In genomic region chr6:26394289-26394688, GRCh38 we compare ENCODE assay signal across 8 cellular contexts. TPM values are rescaled to one million over a fixed set of nuclear protein-coding genes. Genes with fewer than 3 reads are reported as not detected.
A peak's percentile ranks its signal among the peaks of the same experiment; 100 is the strongest.
DNase-seq lines count a peak whose midpoint lies in the region; ATAC-seq, FAIRE-seq and TF ChIP-seq lines count a peak whose summit lies in the region.
"Had no signal": no experiment of that assay in that cellular context is flagged by ENCODE, and none has a peak within 500 bp of the region (broad histone marks: within the 10 kb centered on the region; RNA-seq: fewer than 3 reads in every experiment).

No MANE protein-coding gene starts in this region.

- TF ChIP-seq CTCF in A549 (IDR thresholded peaks at IDR 0.05) (no peak), epithelial cell of esophagus (IDR thresholded peaks at IDR 0.05; ENCODE audit: insufficient read depth, low read depth, low read length, missing control alignments) (no peak)

- POLR2A ChIA-PET in A549 (lab: Yijun Ruan, JAX): no interaction called here
- POLR2A ChIA-PET in activated CD4-positive, alpha-beta T cell treated with anti-CD3 and anti-CD28 coated beads, Interleukin-2, amount 10 ng/mL, durations not matched to agents 7 days and 5 days (lab: Charles Lee): no interaction called here

- DNase-seq in A549 (ENCODE audit: low read depth in 1 of 2, low spot score in 1 of 2): peak in 1 of 2 experiments; percentile 55
- DNase-seq in LHCN-M2 (ENCODE audit: low read depth): peak; percentile 93
- peak; percentile 90 for DNase-seq in epithelial cell of esophagus (ENCODE audit: low read depth)
- no peak for DNase-seq in activated CD4-positive, alpha-beta T cell treated with anti-CD3 and anti-CD28 coated beads for 4 hours
- DNase-seq in activated CD4-positive, alpha-beta T cell treated with anti-CD3 and anti-CD28 coated beads, Interleukin-2, amount 10 ng/mL, durations not matched to agents 7 days and 5 days: no peak
- DNase-seq in NCI-H146 treated with DMSO at 0.1 percent for 48 hours (lab: John Stamatoyannopoulos, UW; ENCODE audit: unreplicated experiment): no peak
- DNase-seq: dorsolateral prefrontal cortex had no signal

- H3K4me3 ChIP-seq in A549 (no peak overlapping the region), epithelial cell of esophagus (ENCODE audit: low read length) (no peak overlapping the region)
- H3K4me3 ChIP-seq: dorsolateral prefrontal cortex had no signal

- no peak overlapping the region for H3K4me3 Mint-ChIP-seq in activated CD4-positive, alpha-beta T cell treated with anti-CD3 and anti-CD28 coated beads, Interleukin-2, amount 10 ng/mL, durations not matched to agents 7 days and 5 days
- H3K4me3 Mint-ChIP-seq: CD14-positive monocyte had no signal

- WGBS in A549 (ENCODE audit: missing lambda C conversion rate): 33% methylated on average over 1 of the region's 1 CpG

- H3K9me3 Mint-ChIP-seq in activated CD4-positive, alpha-beta T cell treated with anti-CD3 and anti-CD28 coated beads, Interleukin-2, amount 10 ng/mL, durations not matched to agents 7 days and 5 days: no peaks in the 10 kb centered on the region

- no peak for TF ChIP-seq RAD21 in A549 (conservative IDR thresholded peaks at IDR 0.05 in 1 of 2, IDR thresholded peaks at IDR 0.05 in 1 of 2)

- TF ChIP-seq POLR2A in A549 (IDR thresholded peaks at IDR 0.05; ENCODE audit: low read length): no peak

- H3K4me2 ChIP-seq in A549: peak overlapping the region; percentile 46

- peak in 1 of 2 experiments; percentile 69; a peak in 3 of 6 replicates for ATAC-seq in A549

- peak overlapping the region in 1 of 2 experiments; percentile 4; a peak in 1 of 6 replicates for H3K27ac ChIP-seq in A549
- H3K27ac ChIP-seq: dorsolateral prefrontal cortex had no signal

- H3K4me1 ChIP-seq in A549: peaks cover 14% of the 10 kb centered on the region; the same call in 2 of the 3 replicates

- H3K36me3 Mint-ChIP-seq in activated CD4-positive, alpha-beta T cell treated with anti-CD3 and anti-CD28 coated beads, Interleukin-2, amount 10 ng/mL, durations not matched to agents 7 days and 5 days (ENCODE audit: low read depth): peaks cover 7% of the 10 kb centered on the region

- CTCF ChIA-PET in A549 (lab: Yijun Ruan, JAX): interaction anchor here (3.5 kb wide), 1 partner anchor 53 kb away, joined by 13 read pairs; no protein-coding TSS in a partner anchor
- CTCF ChIA-PET in activated CD4-positive, alpha-beta T cell treated with anti-CD3 and anti-CD28 coated beads, Interleukin-2, amount 10 ng/mL, durations not matched to agents 7 days and 5 days (lab: Charles Lee): interaction anchor here (0.9 kb wide), 1 partner anchor 53 kb away, joined by 3 read pairs; no protein-coding TSS in a partner anchor

- FAIRE-seq in A549 (lab: Jason Lieb, UNC): no peak

- no peaks in the 10 kb centered on the region for H3K9me3 ChIP-seq in A549

- H3K27me3 Mint-ChIP-seq in activated CD4-positive, alpha-beta T cell treated with anti-CD3 and anti-CD28 coated beads, Interleukin-2, amount 10 ng/mL, durations not matched to agents 7 days and 5 days: no peaks in the 10 kb centered on the region

- TF ChIP-seq EP300 in A549 (IDR thresholded peaks at IDR 0.05): no peak

- H3K27ac Mint-ChIP-seq in activated CD4-positive, alpha-beta T cell treated with anti-CD3 and anti-CD28 coated beads, Interleukin-2, amount 10 ng/mL, durations not matched to agents 7 days and 5 days: no peak overlapping the region
- H3K27ac Mint-ChIP-seq: CD14-positive monocyte had no signal

- H3K4me1 Mint-ChIP-seq in activated CD4-positive, alpha-beta T cell treated with anti-CD3 and anti-CD28 coated beads, Interleukin-2, amount 10 ng/mL, durations not matched to agents 7 days and 5 days: peaks cover 1% of the 10 kb centered on the region

TF ChIP-seq in A549, 52 proteins besides CTCF, POLR2A, EP300 and RAD21:
- TF ChIP-seq EHF (CRISPR knock-in tag; IDR thresholded peaks at IDR 0.05): no peak
- TF ChIP-seq FOSL2 (IDR thresholded peaks at IDR 0.05): no peak
- TF ChIP-seq FOSL2 (CRISPR knock-in tag; IDR thresholded peaks at IDR 0.05): peak; percentile 18; the same call in 1 of the 2 replicates

RNA-seq across cellular contexts. Expression of gene BTN3A1, which starts 7.8 kb away (rescaled TPM):
- polyA plus RNA-seq in A549 (2011; rRNA removed) (8.1 and 13.6 TPM in 2 replicates), A549 (2017; fragmentation: RNase III; extraction: RNeasy Plus Mini Kit Qiagen cat#74134 plus additional on column Dnase treatment) (3.8 to 5.5 TPM (median 4.0 TPM) in 3 replicates)
- 2.5 and 3.1 TPM in 2 replicates for polyA plus RNA-seq in A549 (2012; cell fraction: cytosol; rRNA removed)
- polyA plus RNA-seq in A549 (2012; cell fraction: nucleus; rRNA removed): 6.4 and 7.3 TPM in 2 replicates
- 12.6 and 15.8 TPM in 2 replicates for polyA minus RNA-seq in A549 (2011; rRNA and poly(A)+ RNA removed)
- total RNA-seq in LHCN-M2 (2014; rRNA removed): 6.7 and 10.8 TPM in 2 replicates
- polyA plus RNA-seq in LHCN-M2 (2012): 5.1 TPM
- total RNA-seq in activated CD4-positive, alpha-beta T cell treated with anti-CD3 and anti-CD28 coated beads, Interleukin-2, amount 10 ng/mL, durations not matched to agents 7 days and 5 days: 10 to 100 TPM; 87.9 to 94.0 TPM

RNA-seq across cellular contexts. Expression of gene BTN2A2, which starts 11.4 kb away (rescaled TPM):
- polyA plus RNA-seq in A549 (2011; rRNA removed) (6.5 and 7.0 TPM in 2 replicates), A549 (2017; fragmentation: RNase III; extraction: RNeasy Plus Mini Kit Qiagen cat#74134 plus additional on column Dnase treatment) (6.7 to 9.5 TPM (median 7.5 TPM) in 3 replicates)
- 4.2 and 5.2 TPM in 2 replicates for polyA plus RNA-seq in A549 (2012; cell fraction: cytosol; rRNA removed)
- polyA plus RNA-seq in A549 (2012; cell fraction: nucleus; rRNA removed): 11.0 and 17.8 TPM in 2 replicates
- 12.2 and 13.0 TPM in 2 replicates for polyA minus RNA-seq in A549 (2011; rRNA and poly(A)+ RNA removed)
- 4.5 and 7.5 TPM in 2 replicates for total RNA-seq in LHCN-M2 (2014; rRNA removed)
- polyA plus RNA-seq in LHCN-M2 (2012): 8.3 TPM
- total RNA-seq in activated CD4-positive, alpha-beta T cell treated with anti-CD3 and anti-CD28 coated beads, Interleukin-2, amount 10 ng/mL, durations not matched to agents 7 days and 5 days: 10 to 100 TPM; 12.4 to 12.7 TPM

RNA-seq across cellular contexts. Expression of gene BTN3A2, which starts 29.3 kb away (rescaled TPM):
- polyA plus RNA-seq in A549 (2011; rRNA removed) (13.4 and 13.5 TPM in 2 replicates), A549 (2017; fragmentation: RNase III; extraction: RNeasy Plus Mini Kit Qiagen cat#74134 plus additional on column Dnase treatment) (4.2 to 5.1 TPM (median 4.8 TPM) in 3 replicates)
- 4.3 and 5.5 TPM in 2 replicates for polyA plus RNA-seq in A549 (2012; cell fraction: cytosol; rRNA removed)
- 3.3 and 4.1 TPM in 2 replicates for polyA plus RNA-seq in A549 (2012; cell fraction: nucleus; rRNA removed)
- 4.9 and 11.7 TPM in 2 replicates for polyA minus RNA-seq in A549 (2011; rRNA and poly(A)+ RNA removed)
- 14.4 and 29.7 TPM in 2 replicates for total RNA-seq in LHCN-M2 (2014; rRNA removed)
- polyA plus RNA-seq in LHCN-M2 (2012): 13.2 TPM
- total RNA-seq in activated CD4-positive, alpha-beta T cell treated with anti-CD3 and anti-CD28 coated beads, Interleukin-2, amount 10 ng/mL, durations not matched to agents 7 days and 5 days: 100 to 1,000 TPM; 121 to 125 TPM

RNA-seq across cellular contexts. Expression of gene BTN3A3, which starts 46.0 kb away (rescaled TPM):
- polyA plus RNA-seq in A549 (2011; rRNA removed): 2.7 and 3.9 TPM in 2 replicates
- 0.59 and 0.71 TPM in 2 replicates for polyA plus RNA-seq in A549 (2012; cell fraction: cytosol; rRNA removed)
- polyA plus RNA-seq in A549 (2012; cell fraction: nucleus; rRNA removed): 2.4 TPM in 2 replicates
- polyA plus RNA-seq in A549 (2017; fragmentation: RNase III; extraction: RNeasy Plus Mini Kit Qiagen cat#74134 plus additional on column Dnase treatment): 1.5 to 1.9 TPM (median 1.6 TPM) in 3 replicates
- polyA minus RNA-seq in A549 (2011; rRNA and poly(A)+ RNA removed): 2.1 and 4.1 TPM in 2 replicates
- 9.8 and 12.2 TPM in 2 replicates for total RNA-seq in LHCN-M2 (2014; rRNA removed)
- 6.3 TPM for polyA plus RNA-seq in LHCN-M2 (2012)
- total RNA-seq in activated CD4-positive, alpha-beta T cell treated with anti-CD3 and anti-CD28 coated beads, Interleukin-2, amount 10 ng/mL, durations not matched to agents 7 days and 5 days: 10 to 100 TPM; 58.5 to 65.3 TPM

Comparison
In these comparisons a context has a peak if more than half of its experiments do, and no peak if none do; other contexts are left out.
1. DNase-seq: peak in LHCN-M2 (single experiment) and epithelial cell of esophagus (single experiment); none in activated CD4-positive, alpha-beta T cell treated with anti-CD3 and anti-CD28 coated beads for 4 hours (0 of 2), activated CD4-positive, alpha-beta T cell treated with anti-CD3 and anti-CD28 coated beads, Interleukin-2, amount 10 ng/mL, durations not matched to agents 7 days and 5 days (single experiment) and NCI-H146 treated with DMSO at 0.1 percent for 48 hours (single experiment).